17 cellular contexts compared by ENCODE assay signal in genomic region chr3:153757839-153758238, GRCh38.
DNase-seq lines count a peak whose midpoint lies in the region; ATAC-seq and TF ChIP-seq lines count a peak whose summit lies in the region.
"Had no signal": no experiment of that assay in that cellular context is flagged by ENCODE, and none has a peak within 500 bp of the region (broad histone marks: within the 10 kb centered on the region; RNA-seq: fewer than 3 reads in every experiment).

No MANE protein-coding gene starts in this region.

- no peak overlapping the region for H3K27ac Mint-ChIP-seq in activated T-helper 1 cell treated with anti-CD3 and anti-CD28 coated beads, Interleukin-12 subunit alpha, Interleukin-12 subunit beta, Interleukin-2, Interleukin-4 antibody, amounts not matched to agents 30 ng/mL and 10 ng/mL and 1 ng/mL, durations not matched to agents 14 hours and 24 hours and 36 hours
- H3K27ac Mint-ChIP-seq: CD14-positive monocyte; CD8-positive, alpha-beta T cell; H9 had no signal

- no peak overlapping the region for H3K4me3 Mint-ChIP-seq in activated T-helper 1 cell treated with anti-CD3 and anti-CD28 coated beads, Interleukin-12 subunit alpha, Interleukin-12 subunit beta, Interleukin-2, Interleukin-4 antibody, amounts not matched to agents 30 ng/mL and 10 ng/mL and 1 ng/mL, durations not matched to agents 14 hours and 24 hours and 36 hours
- H3K4me3 Mint-ChIP-seq: CD14-positive monocyte; CD8-positive, alpha-beta T cell; H9 had no signal

- H3K4me3 ChIP-seq in choroid plexus epithelial cell (ENCODE audit: low read depth, low read length) (no peak overlapping the region), upper lobe of right lung (no peak overlapping the region)

- no peaks in the 10 kb centered on the region for H3K36me3 Mint-ChIP-seq in activated T-helper 1 cell treated with anti-CD3 and anti-CD28 coated beads, Interleukin-12 subunit alpha, Interleukin-12 subunit beta, Interleukin-2, Interleukin-4 antibody, amounts not matched to agents 30 ng/mL and 10 ng/mL and 1 ng/mL, durations not matched to agents 14 hours and 24 hours and 36 hours (ENCODE audit: low read depth)
- H3K36me3 Mint-ChIP-seq: CD14-positive monocyte; CD8-positive, alpha-beta T cell had no signal

- TF ChIP-seq CTCF in choroid plexus epithelial cell (conservative IDR thresholded peaks at IDR 0.05; ENCODE audit: low read depth, low read length) = no peak
- no peak for TF ChIP-seq CTCF in upper lobe of right lung (IDR thresholded peaks at IDR 0.05)
- no peak for TF ChIP-seq CTCF in foreskin keratinocyte (conservative IDR thresholded peaks at IDR 0.05)

- no peaks in the 10 kb centered on the region for H3K27me3 Mint-ChIP-seq in activated T-helper 1 cell treated with anti-CD3 and anti-CD28 coated beads, Interleukin-12 subunit alpha, Interleukin-12 subunit beta, Interleukin-2, Interleukin-4 antibody, amounts not matched to agents 30 ng/mL and 10 ng/mL and 1 ng/mL, durations not matched to agents 14 hours and 24 hours and 36 hours (ENCODE audit: insufficient read depth)

- H3K27me3 ChIP-seq in upper lobe of right lung (no peaks in the 10 kb centered on the region), foreskin keratinocyte (no peaks in the 10 kb centered on the region)

- H3K9me3 Mint-ChIP-seq in activated T-helper 1 cell treated with anti-CD3 and anti-CD28 coated beads, Interleukin-12 subunit alpha, Interleukin-12 subunit beta, Interleukin-2, Interleukin-4 antibody, amounts not matched to agents 30 ng/mL and 10 ng/mL and 1 ng/mL, durations not matched to agents 14 hours and 24 hours and 36 hours = no peaks in the 10 kb centered on the region
- H3K9me3 Mint-ChIP-seq: CD8-positive, alpha-beta T cell; H9 had no signal

- DNase-seq in AG20443 (ENCODE audit: low spot score) (peak; percentile 35), GM03348 (ENCODE audit: low spot score) (peak; percentile 51), choroid plexus epithelial cell (ENCODE audit: low read depth) (peak; percentile 4), kidney tubule cell (ENCODE audit: low spot score) (peak; percentile 11), upper lobe of right lung (no peak), foreskin keratinocyte (no peak), mucosa of gallbladder (ENCODE audit: low spot score) (no peak)
- no peak for DNase-seq in activated T-helper 1 cell treated with anti-CD3 and anti-CD28 coated beads, Interleukin-12 subunit alpha, Interleukin-12 subunit beta, Interleukin-2, Interleukin-4 antibody, amounts not matched to agents 30 ng/mL and 10 ng/mL and 1 ng/mL, durations not matched to agents 14 hours and 24 hours and 36 hours (ENCODE audit: low spot score)
- DNase-seq: CD8-positive, alpha-beta T cell; COR-L47; DMS153; DMS79 treated with DMSO at 0.1 percent for 48 hours; GF-D8; GOT3; H9; IMR-90 had no signal

- H3K36me3 ChIP-seq in upper lobe of right lung = no peaks in the 10 kb centered on the region

- ATAC-seq in upper lobe of right lung (no peak), foreskin keratinocyte (no peak)
- ATAC-seq: CD8-positive, alpha-beta T cell had no signal

- H3K27ac ChIP-seq in upper lobe of right lung = no peak overlapping the region
- no peak overlapping the region for H3K27ac ChIP-seq in foreskin keratinocyte

- H3K9me3 ChIP-seq in upper lobe of right lung = no peaks in the 10 kb centered on the region

- H3K4me1 ChIP-seq in upper lobe of right lung (no peaks in the 10 kb centered on the region), foreskin keratinocyte (no peaks in the 10 kb centered on the region)

- intact Hi-C loops in upper lobe of right lung (cut with DNase I) = no loop called here
- intact Hi-C loops in activated T-helper 1 cell treated with anti-CD3 and anti-CD28 coated beads, Interleukin-12 subunit alpha, Interleukin-12 subunit beta, Interleukin-2, Interleukin-4 antibody, amounts not matched to agents 30 ng/mL and 10 ng/mL and 1 ng/mL, durations not matched to agents 14 hours and 24 hours and 36 hours (cut with micrococcal nuclease) = no loop called here

- H3K4me1 Mint-ChIP-seq in activated T-helper 1 cell treated with anti-CD3 and anti-CD28 coated beads, Interleukin-12 subunit alpha, Interleukin-12 subunit beta, Interleukin-2, Interleukin-4 antibody, amounts not matched to agents 30 ng/mL and 10 ng/mL and 1 ng/mL, durations not matched to agents 14 hours and 24 hours and 36 hours (ENCODE audit: low read depth) = no peaks in the 10 kb centered on the region
- H3K4me1 Mint-ChIP-seq: CD14-positive monocyte had no signal

Comparison
In these comparisons a context has a peak if more than half of its experiments do, and no peak if none do; other contexts are left out.
1. DNase-seq: peak in AG20443 (single experiment), GM03348 (single experiment), choroid plexus epithelial cell (single experiment) and kidney tubule cell (single experiment); none in upper lobe of right lung (single experiment), activated T-helper 1 cell treated with anti-CD3 and anti-CD28 coated beads, Interleukin-12 subunit alpha, Interleukin-12 subunit beta, Interleukin-2, Interleukin-4 antibody, amounts not matched to agents 30 ng/mL and 10 ng/mL and 1 ng/mL, durations not matched to agents 14 hours and 24 hours and 36 hours (single experiment), foreskin keratinocyte (0 of 2) and mucosa of gallbladder (single experiment).